ENCODE assay signal across 12 cellular contexts in the genomic region with DNA sequence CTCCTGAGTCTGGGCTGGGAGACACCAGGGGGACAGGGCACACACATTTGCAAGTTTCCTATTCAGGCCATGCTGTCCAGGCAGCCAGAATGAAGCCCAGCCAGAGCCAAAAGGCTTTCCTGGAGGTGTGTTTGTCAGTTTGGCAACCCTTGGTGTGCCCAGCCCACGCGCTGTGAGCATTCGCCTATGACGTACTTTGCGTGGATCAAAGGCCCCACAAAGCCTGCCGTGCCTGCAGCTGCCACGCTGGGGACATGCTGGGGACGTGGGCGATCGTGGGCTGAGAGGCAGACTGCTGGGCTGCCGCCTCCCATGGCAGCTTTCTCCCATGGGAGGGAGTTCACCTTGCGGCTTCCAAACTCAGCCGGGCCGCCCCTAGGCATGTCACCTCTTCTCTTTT. TPM values are rescaled to one million over a fixed set of nuclear protein-coding genes. Genes with fewer than 3 reads are reported as not detected.
DNase-seq lines count a peak whose midpoint lies in the region; ATAC-seq and TF ChIP-seq lines count a peak whose summit lies in the region.
"Had no signal": no experiment of that assay in that cellular context is flagged by ENCODE, and none has a peak within 500 bp of the region (broad histone marks: within the 10 kb centered on the region; RNA-seq: fewer than 3 reads in every experiment).

No MANE protein-coding gene starts in this region.

- 85 to 94% (median 89%) methylated on average over 14 of the region's 14 CpGs for WGBS in psoas muscle, 3 donors

- DNase-seq in CD4-positive, alpha-beta memory T cell, result peak; percentile 48 to 76 (median 61)
- DNase-seq in activated CD4-positive, alpha-beta T cell treated with anti-CD3 and anti-CD28 coated beads, Interleukin-2, amount 10 ng/mL, durations not matched to agents 7 days and 5 days, result no peak
- DNase-seq in omental fat pad (ENCODE audit: low spot score) (no peak), NCI-H2227 (lab: John Stamatoyannopoulos, UW; ENCODE audit: unreplicated experiment) (no peak), NCI-H69 (lab: John Stamatoyannopoulos, UW) (no peak), psoas muscle (no peak)
- DNase-seq: DMS53, lower lobe of right lung, NCI-H1417, NCI-H446 treated with DMSO at 0.1 percent for 48 hours had no signal

- peaks cover 22 to 59% of the 10 kb centered on the region in 2 donors for H3K36me3 Mint-ChIP-seq in CD4-positive, alpha-beta memory T cell
- H3K36me3 Mint-ChIP-seq in activated CD4-positive, alpha-beta T cell treated with anti-CD3 and anti-CD28 coated beads, Interleukin-2, amount 10 ng/mL, durations not matched to agents 7 days and 5 days (ENCODE audit: low read depth), result peaks cover 64% of the 10 kb centered on the region
- H3K36me3 Mint-ChIP-seq in activated naive CD8-positive, alpha-beta T cell, result peaks cover 6% of the 10 kb centered on the region

- intact Hi-C loops in CD4-positive, alpha-beta memory T cell (cut with micrococcal nuclease), result loop anchor here (2.0 kb wide), 1 partner anchor 14 kb away; no protein-coding TSS in a partner anchor
- intact Hi-C loops in psoas muscle (cut with DNase I), result no loop called here

- TF ChIP-seq CTCF in omental fat pad (IDR thresholded peaks at IDR 0.05), result no peak
- no peak for TF ChIP-seq CTCF in psoas muscle (IDR thresholded peaks at IDR 0.05)

- H3K27me3 ChIP-seq in CD4-positive, alpha-beta memory T cell (ENCODE audit: insufficient read depth, low read length), result no peaks in the 10 kb centered on the region
- H3K27me3 ChIP-seq in psoas muscle (ENCODE audit: insufficient read depth in 3 of 3, low read length in 2 of 3), result no peaks in the 10 kb centered on the region

- CTCF ChIA-PET in CD4-positive, alpha-beta memory T cell (lab: Charles Lee; ENCODE audit: partially characterized antibody), result no interaction called here
- CTCF ChIA-PET in activated CD4-positive, alpha-beta T cell treated with anti-CD3 and anti-CD28 coated beads, Interleukin-2, amount 10 ng/mL, durations not matched to agents 7 days and 5 days (lab: Charles Lee), result interaction anchor here (1.6 kb wide), 1 partner anchor 18 kb away, joined by 3 read pairs; no protein-coding TSS in a partner anchor

- ATAC-seq in omental fat pad (ENCODE audit: low FRiP score) (peak; percentile 83), HG03097 (IDR thresholded peaks at IDR 0.05; ENCODE audit: low FRiP score, unreplicated experiment) (no peak), psoas muscle (no peak)
- ATAC-seq: lower lobe of right lung had no signal

- H3K4me1 Mint-ChIP-seq in CD4-positive, alpha-beta memory T cell, result peaks cover 59 to 90% (median 73%) of the 10 kb centered on the region in 4 donors
- H3K4me1 Mint-ChIP-seq in activated CD4-positive, alpha-beta T cell treated with anti-CD3 and anti-CD28 coated beads, Interleukin-2, amount 10 ng/mL, durations not matched to agents 7 days and 5 days, result peaks cover 72% of the 10 kb centered on the region
- H3K4me1 Mint-ChIP-seq in activated naive CD8-positive, alpha-beta T cell (ENCODE audit: low read depth), result peaks cover 73% of the 10 kb centered on the region

- peaks cover 92% of the 10 kb centered on the region for H3K4me1 ChIP-seq in CD4-positive, alpha-beta memory T cell (ENCODE audit: insufficient read depth, low read length)
- H3K4me1 ChIP-seq in psoas muscle, result no peaks in the 10 kb centered on the region

- peak overlapping the region; percentile 88 to 95 (median 93) for H3K27ac Mint-ChIP-seq in CD4-positive, alpha-beta memory T cell
- H3K27ac Mint-ChIP-seq in activated CD4-positive, alpha-beta T cell treated with anti-CD3 and anti-CD28 coated beads, Interleukin-2, amount 10 ng/mL, durations not matched to agents 7 days and 5 days, result peak overlapping the region; percentile 58
- H3K27ac Mint-ChIP-seq in activated naive CD8-positive, alpha-beta T cell, result peak overlapping the region; percentile 88

- no peaks in the 10 kb centered on the region for H3K9me3 ChIP-seq in CD4-positive, alpha-beta memory T cell (ENCODE audit: control insufficient read depth in 1 of 2, low read length in 2 of 2)
- H3K9me3 ChIP-seq in psoas muscle, result no peaks in the 10 kb centered on the region
- H3K9me3 ChIP-seq: lower lobe of right lung had no signal

- H3K9me3 Mint-ChIP-seq in CD4-positive, alpha-beta memory T cell, result no peaks in the 10 kb centered on the region
- H3K9me3 Mint-ChIP-seq in activated CD4-positive, alpha-beta T cell treated with anti-CD3 and anti-CD28 coated beads, Interleukin-2, amount 10 ng/mL, durations not matched to agents 7 days and 5 days, result no peaks in the 10 kb centered on the region
- H3K9me3 Mint-ChIP-seq in activated naive CD8-positive, alpha-beta T cell (ENCODE audit: low read depth), result no peaks in the 10 kb centered on the region

- H3K27me3 Mint-ChIP-seq in CD4-positive, alpha-beta memory T cell, result no peaks in the 10 kb centered on the region
- no peaks in the 10 kb centered on the region for H3K27me3 Mint-ChIP-seq in activated CD4-positive, alpha-beta T cell treated with anti-CD3 and anti-CD28 coated beads, Interleukin-2, amount 10 ng/mL, durations not matched to agents 7 days and 5 days
- H3K27me3 Mint-ChIP-seq in activated naive CD8-positive, alpha-beta T cell, result no peaks in the 10 kb centered on the region

- H3K36me3 ChIP-seq in CD4-positive, alpha-beta memory T cell (ENCODE audit: insufficient read depth, low read length), result peaks cover 11% of the 10 kb centered on the region
- H3K36me3 ChIP-seq in psoas muscle (ENCODE audit: insufficient read depth in 1 of 2, low read depth in 1 of 2), result no peaks in the 10 kb centered on the region
- H3K36me3 ChIP-seq: lower lobe of right lung had no signal

- H3K4me3 Mint-ChIP-seq in CD4-positive, alpha-beta memory T cell, result peak overlapping the region in 4 of 8 donors; percentile 31 to 70 (median 42)
- no peak overlapping the region for H3K4me3 Mint-ChIP-seq in activated CD4-positive, alpha-beta T cell treated with anti-CD3 and anti-CD28 coated beads, Interleukin-2, amount 10 ng/mL, durations not matched to agents 7 days and 5 days
- H3K4me3 Mint-ChIP-seq in activated naive CD8-positive, alpha-beta T cell, result peak overlapping the region; percentile 58

- H3K4me3 ChIP-seq in CD4-positive, alpha-beta memory T cell (ENCODE audit: low read length in 2 of 2), result no peak overlapping the region
- no peak overlapping the region for H3K4me3 ChIP-seq in psoas muscle
- H3K4me3 ChIP-seq: lower lobe of right lung had no signal

- peak overlapping the region; percentile 50 for H3K27ac ChIP-seq in CD4-positive, alpha-beta memory T cell (ENCODE audit: low read depth, low read length)
- no peak overlapping the region for H3K27ac ChIP-seq in psoas muscle
- H3K27ac ChIP-seq: lower lobe of right lung had no signal

- POLR2A ChIA-PET in CD4-positive, alpha-beta memory T cell (lab: Charles Lee; ENCODE audit: partially characterized antibody), result interaction anchor here (0.8 kb wide), 1 partner anchor 57 kb away, joined by 3 read pairs; no protein-coding TSS in a partner anchor
- POLR2A ChIA-PET in activated CD4-positive, alpha-beta T cell treated with anti-CD3 and anti-CD28 coated beads, Interleukin-2, amount 10 ng/mL, durations not matched to agents 7 days and 5 days (lab: Charles Lee), result no interaction called here

RNA-seq across cellular contexts. Expression of gene CD247, which starts 57.5 kb away (rescaled TPM):
- 100 to 1,000 TPM; 340 to 341 TPM for total RNA-seq in CD4-positive, alpha-beta memory T cell
- polyA plus RNA-seq in CD4-positive, alpha-beta memory T cell, result 100 to 1,000 TPM; 260 to 404 TPM
- 100 to 1,000 TPM; 251 to 261 TPM for total RNA-seq in activated CD4-positive, alpha-beta T cell treated with anti-CD3 and anti-CD28 coated beads, Interleukin-2, amount 10 ng/mL, durations not matched to agents 7 days and 5 days
- total RNA-seq in omental fat pad, result 1 to 10 TPM; 2.0 to 4.7 (median 2.6) TPM
- total RNA-seq in psoas muscle, result 1 to 10 TPM in 2 of 4 donors, under 1 TPM in 2; 0.18 to 1.2 (median 0.88) TPM
- 1 to 10 TPM in 1 of 3 donors, under 1 TPM in 2; 0.25 to 1.9 (median 0.55) TPM for polyA plus RNA-seq in psoas muscle

Comparison
In these comparisons a context has a peak if more than half of its experiments do, and no peak if none do; other contexts are left out.
1. DNase-seq: peak in CD4-positive, alpha-beta memory T cell (5 of 5); none in activated CD4-positive, alpha-beta T cell treated with anti-CD3 and anti-CD28 coated beads, Interleukin-2, amount 10 ng/mL, durations not matched to agents 7 days and 5 days (single experiment), omental fat pad (single experiment), NCI-H2227 (single experiment), NCI-H69 (single experiment) and psoas muscle (0 of 2).
2. RNA of gene CD247, which starts 57.5 kb away (total RNA-seq): 340 to 341 TPM in CD4-positive, alpha-beta memory T cell and 251 to 261 TPM in activated CD4-positive, alpha-beta T cell treated with anti-CD3 and anti-CD28 coated beads, Interleukin-2, amount 10 ng/mL, durations not matched to agents 7 days and 5 days; 2.0 to 4.7 TPM in omental fat pad and 0.18 to 1.2 TPM in psoas muscle; every median in the first group is over 10 times any median in the second.
3. Peak in every context shown above with its lines, with median percentiles within 50 percentile points of each other: H3K27ac Mint-ChIP-seq.